In the genomic region with DNA sequence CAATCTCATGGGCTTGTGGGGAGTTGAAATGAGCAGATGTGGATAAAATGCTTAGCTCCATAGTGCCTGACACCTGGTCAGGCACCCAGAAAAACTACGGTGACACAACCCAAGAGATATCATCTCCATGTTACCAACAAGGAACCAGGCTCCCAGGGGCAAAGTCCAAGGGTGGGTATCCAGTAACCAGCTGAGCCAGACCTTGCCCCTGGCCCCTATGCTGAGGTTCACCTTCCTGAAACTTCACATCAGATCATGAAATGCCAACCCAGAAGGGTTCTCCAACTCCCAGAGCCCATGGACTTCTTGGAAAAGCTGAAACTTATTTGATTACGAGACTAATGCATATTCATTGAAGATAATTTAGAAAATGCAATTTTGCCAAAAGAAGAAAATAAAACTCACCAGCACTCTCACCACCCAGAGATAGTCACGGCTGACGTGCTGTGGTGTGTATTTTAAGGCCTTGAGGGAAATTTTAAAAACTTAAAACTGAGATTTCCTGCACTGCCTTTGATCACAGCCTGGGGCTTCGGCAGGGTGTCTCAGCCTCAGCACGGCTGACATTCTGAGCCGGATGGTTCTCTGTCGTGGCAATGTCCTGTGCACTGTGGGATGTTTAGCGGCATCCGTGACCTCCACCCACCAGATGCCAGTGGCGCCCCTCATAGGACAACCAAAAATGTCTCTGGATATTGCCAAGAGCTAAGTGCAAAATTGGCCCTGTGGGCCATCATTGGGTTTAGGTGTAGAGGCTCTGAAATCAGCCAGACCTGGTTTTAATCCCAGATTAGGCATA, we compare ENCODE assay signal across 28 cellular contexts.
"Had no signal": no experiment of that assay in that cellular context is flagged by ENCODE, and none has a peak within 500 bp of the region (broad histone marks: within the 10 kb centered on the region; RNA-seq: fewer than 3 reads in every experiment).

No MANE protein-coding gene starts in this region.

- DNase-seq: activated B cell treated with CpG ODN at 0.5 μM for 24 hours; activated CD4-positive, alpha-beta T cell treated with anti-CD3 and anti-CD28 coated beads, Interleukin-2, amount 50 U/mL, for 1 hour; activated CD8-positive, alpha-beta T cell treated with anti-CD3 and anti-CD28 coated beads for 36 hours; activated gamma-delta T cell treated with Interleukin-2 at 50 U/mL for 16 hours; activated naive CD4-positive, alpha-beta T cell treated with anti-CD3 and anti-CD28 coated beads, Interleukin-2, amount 50 U/mL, for 16 hours; activated T-cell treated with anti-CD3 and anti-CD28 coated beads, Interleukin-2, amount 50 U/mL, for 4 hours; amniotic stem cell; brain microvascular endothelial cell; caudate nucleus; endodermal cell; foreskin melanocyte; left ventricle myocardium superior; mammary epithelial cell; naive thymus-derived CD8-positive, alpha-beta T cell; nucleus accumbens; psoas muscle; stimulated activated CD4-positive, alpha-beta T cell treated with anti-CD3 and anti-CD28 coated beads, Interleukin-15, amount 100 ng/mL, for 24 hours; stimulated activated CD4-positive, alpha-beta T cell treated with anti-CD3 and anti-CD28 coated beads, Interleukin-2, amount 100 ng/mL, for 24 hours; stimulated activated naive CD4-positive, alpha-beta T cell; T-helper 1 cell had no signal

- H3K36me3 ChIP-seq: brain microvascular endothelial cell, tibial nerve had no signal

- H3K9me3 Mint-ChIP-seq: activated CD8-positive, alpha-beta T cell treated with anti-CD3 and anti-CD28 coated beads for 36 hours; activated T-helper 17 cell treated with anti-CD3 and anti-CD28 coated beads, Interleukin-2, amount 50 U/mL, for 72 hours; dendritic cell treated with granulocyte-macrophage colony-stimulating factor and Interleukin-4, amounts not matched to agents 40 ng/mL and 50 ng/mL, for 4 days; neural crest cell; T-helper 2 cell treated with Interferon-gamma antibody and Interleukin-4, amounts not matched to agents 5 μg/mL and 100 μg/mL, for 36 hours had no signal

- H3K36me3 Mint-ChIP-seq: naive thymus-derived CD8-positive, alpha-beta T cell had no signal

- H3K27ac ChIP-seq: brain microvascular endothelial cell, parathyroid adenoma, psoas muscle, tibial nerve had no signal

- H3K4me3 Mint-ChIP-seq: activated B cell treated with CpG ODN at 0.5 μM for 24 hours; activated CD8-positive, alpha-beta T cell treated with anti-CD3 and anti-CD28 coated beads for 36 hours; activated T-cell treated with anti-CD3 and anti-CD28 coated beads, Interleukin-2, amount 50 U/mL, for 4 hours; activated T-helper 17 cell treated with anti-CD3 and anti-CD28 coated beads, Interleukin-2, amount 50 U/mL, for 72 hours; dendritic cell treated with granulocyte-macrophage colony-stimulating factor and Interleukin-4, amounts not matched to agents 40 ng/mL and 50 ng/mL, for 4 days; endodermal cell; mesothelial cell of epicardium; naive thymus-derived CD8-positive, alpha-beta T cell; neural crest cell; T-helper 2 cell treated with Interferon-gamma antibody and Interleukin-4, amounts not matched to agents 5 μg/mL and 100 μg/mL, for 36 hours had no signal

- H3K27ac Mint-ChIP-seq: activated B cell treated with CpG ODN at 0.5 μM for 24 hours; activated CD8-positive, alpha-beta T cell treated with anti-CD3 and anti-CD28 coated beads for 36 hours; activated T-helper 17 cell treated with anti-CD3 and anti-CD28 coated beads, Interleukin-2, amount 50 U/mL, for 72 hours; dendritic cell treated with granulocyte-macrophage colony-stimulating factor and Interleukin-4, amounts not matched to agents 40 ng/mL and 50 ng/mL, for 4 days; endodermal cell; mesothelial cell of epicardium; naive thymus-derived CD8-positive, alpha-beta T cell; T-helper 2 cell treated with Interferon-gamma antibody and Interleukin-4, amounts not matched to agents 5 μg/mL and 100 μg/mL, for 36 hours had no signal

- ATAC-seq: activated CD8-positive, alpha-beta T cell treated with anti-CD3 and anti-CD28 coated beads for 36 hours; activated T-cell treated with anti-CD3 and anti-CD28 coated beads, Interleukin-2, amount 50 U/mL, for 4 hours; activated T-helper 17 cell treated with anti-CD3 and anti-CD28 coated beads, Interleukin-2, amount 50 U/mL, for 72 hours; esophagus mucosa; left ventricle myocardium superior; naive thymus-derived CD8-positive, alpha-beta T cell; psoas muscle had no signal

- H3K4me1 Mint-ChIP-seq: activated B cell treated with CpG ODN at 0.5 μM for 24 hours; activated T-helper 17 cell treated with anti-CD3 and anti-CD28 coated beads, Interleukin-2, amount 50 U/mL, for 72 hours; mesothelial cell of epicardium; naive thymus-derived CD8-positive, alpha-beta T cell; neural crest cell had no signal

- H3K27me3 ChIP-seq: tibial nerve had no signal

- H3K4me1 ChIP-seq: parathyroid adenoma, psoas muscle, tibial nerve had no signal

- H3K4me3 ChIP-seq: psoas muscle, tibial nerve had no signal

- H3K9ac ChIP-seq: parathyroid adenoma had no signal
